In the genomic region with DNA sequence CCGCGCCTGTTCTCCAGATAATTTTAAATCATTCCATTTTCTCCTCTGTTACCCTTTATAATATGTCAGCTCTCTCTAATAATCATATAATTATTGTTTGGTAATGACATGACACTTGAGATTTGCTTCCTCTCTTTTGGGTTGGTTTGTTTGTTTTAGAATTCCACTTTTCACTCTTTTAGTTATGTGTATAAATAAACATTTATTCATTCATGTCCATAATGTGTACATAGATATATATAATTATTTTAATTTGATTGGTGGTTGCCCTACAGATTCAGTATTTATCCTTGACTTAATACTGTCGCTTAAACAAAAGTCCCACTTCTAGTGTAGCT, we compare ENCODE assay signal across 11 cellular contexts.
DNase-seq lines count a peak whose midpoint lies in the region; ATAC-seq and TF ChIP-seq lines count a peak whose summit lies in the region.
"Had no signal": no experiment of that assay in that cellular context is flagged by ENCODE, and none has a peak within 500 bp of the region (broad histone marks: within the 10 kb centered on the region; RNA-seq: fewer than 3 reads in every experiment).

No MANE protein-coding gene starts in this region.

- no peaks in the 10 kb centered on the region for H3K9me3 Mint-ChIP-seq in GM23338
- H3K9me3 Mint-ChIP-seq in activated CD4-positive, alpha-beta T cell treated with anti-CD3 and anti-CD28 coated beads for 36 hours (ENCODE audit: low read depth) = no peaks in the 10 kb centered on the region

- no peaks in the 10 kb centered on the region for H3K9me3 ChIP-seq in SJSA1 (replicated peaks)
- H3K9me3 ChIP-seq: SJCRH30 had no signal

- H3K27me3 ChIP-seq in GM23338 (ENCODE audit: insufficient read depth) (peaks cover 23% of the 10 kb centered on the region), SJSA1 (replicated peaks) (peaks cover 44% of the 10 kb centered on the region), rectal smooth muscle tissue (ENCODE audit: control insufficient read depth, insufficient read depth, low read length) (peaks cover 7% of the 10 kb centered on the region)
- H3K27me3 ChIP-seq: SJCRH30 had no signal

- H3K27ac ChIP-seq in GM23338 (ENCODE audit: low read depth) = no peak overlapping the region
- no peak overlapping the region for H3K27ac ChIP-seq in SJSA1
- no peak overlapping the region for H3K27ac ChIP-seq in rectal smooth muscle tissue (ENCODE audit: low read depth, low read length)
- H3K27ac ChIP-seq: SJCRH30 had no signal

- H3K36me3 ChIP-seq in GM23338 (ENCODE audit: insufficient read depth) = no peaks in the 10 kb centered on the region
- H3K36me3 ChIP-seq in SJSA1 = no peaks in the 10 kb centered on the region
- no peaks in the 10 kb centered on the region for H3K36me3 ChIP-seq in rectal smooth muscle tissue (ENCODE audit: control insufficient read depth, insufficient read depth, low read length)
- H3K36me3 ChIP-seq: SJCRH30 had no signal

- no peak for ATAC-seq in GM23338
- no peak for ATAC-seq in activated CD4-positive, alpha-beta T cell treated with anti-CD3 and anti-CD28 coated beads for 36 hours
- ATAC-seq: left cardiac atrium had no signal

- H2AFZ ChIP-seq in GM23338 = no peak overlapping the region

- no peaks in the 10 kb centered on the region for H3K79me2 ChIP-seq in GM23338 (replicated peaks; ENCODE audit: insufficient read depth)

- H3K4me1 Mint-ChIP-seq in GM23338 = peaks cover 2% of the 10 kb centered on the region; the same call in 1 of the 3 replicates
- peaks cover 6% of the 10 kb centered on the region for H3K4me1 Mint-ChIP-seq in activated CD4-positive, alpha-beta T cell treated with anti-CD3 and anti-CD28 coated beads for 36 hours

- POLR2A ChIA-PET in activated CD4-positive, alpha-beta T cell treated with anti-CD3 and anti-CD28 coated beads for 36 hours (lab: Charles Lee) = no interaction called here

- H3F3A ChIP-seq in GM23338 (replicated peaks; ENCODE audit: low read depth) = no peaks in the 10 kb centered on the region

- H3K4me3 ChIP-seq in GM23338 (peak overlapping the region; percentile 60), SJSA1 (peak overlapping the region; percentile 27), fibroblast of villous mesenchyme (ENCODE audit: low read depth, low read length) (peak overlapping the region; percentile 29), rectal smooth muscle tissue (ENCODE audit: low read length) (peak overlapping the region; percentile 15)
- H3K4me3 ChIP-seq: SJCRH30 had no signal

- no peak for DNase-seq in GM23338 (ENCODE audit: low spot score)
- no peak for DNase-seq in SJSA1 (ENCODE audit: low read depth in 1 of 2, low spot score in 2 of 2)
- no peak for DNase-seq in fibroblast of villous mesenchyme (ENCODE audit: low read depth)
- DNase-seq in NCI-H2107 treated with DMSO at 0.1 percent for 48 hours (lab: John Stamatoyannopoulos, UW; ENCODE audit: unreplicated experiment) = no peak
- DNase-seq in germinal center (ENCODE audit: low spot score) = no peak
- DNase-seq in activated CD4-positive, alpha-beta T cell treated with anti-CD3 and anti-CD28 coated beads for 36 hours = no peak
- no peak for DNase-seq in activated effector memory CD4-positive, alpha-beta T cell treated with anti-CD3 and anti-CD28 coated beads, Interleukin-2, amount 50 U/mL, for 16 hours
- DNase-seq: activated CD4-positive, alpha-beta T cell treated with anti-CD3 and anti-CD28 coated beads, Interleukin-2, amount 50 U/mL, for 4 hours; left cardiac atrium; SJCRH30 had no signal

- H4K20me1 ChIP-seq in GM23338 (replicated peaks; ENCODE audit: insufficient read depth) = no peaks in the 10 kb centered on the region

- H3K9ac ChIP-seq in rectal smooth muscle tissue (ENCODE audit: low read length) = no peak overlapping the region

- no peak overlapping the region for H3K27ac Mint-ChIP-seq in GM23338
- no peak overlapping the region for H3K27ac Mint-ChIP-seq in activated CD4-positive, alpha-beta T cell treated with anti-CD3 and anti-CD28 coated beads for 36 hours

- H3K4me3 Mint-ChIP-seq in GM23338 = peak overlapping the region; percentile 72
- no peak overlapping the region for H3K4me3 Mint-ChIP-seq in activated CD4-positive, alpha-beta T cell treated with anti-CD3 and anti-CD28 coated beads for 36 hours

- CTCF ChIA-PET in activated CD4-positive, alpha-beta T cell treated with anti-CD3 and anti-CD28 coated beads for 36 hours (lab: Charles Lee) = interaction anchor here (0.6 kb wide), 1 partner anchor 1252 kb away, joined by 3 read pairs; no protein-coding TSS in a partner anchor

- peak overlapping the region; percentile 75 for H3K4me2 ChIP-seq in GM23338

- intact Hi-C loops in activated CD4-positive, alpha-beta T cell treated with anti-CD3 and anti-CD28 coated beads for 36 hours (cut with DNase I, micrococcal nuclease) = no loop called here

- H3K9me2 ChIP-seq in GM23338 (ENCODE audit: insufficient read depth) = no peaks in the 10 kb centered on the region

- peaks cover 8% of the 10 kb centered on the region for H3K27me3 Mint-ChIP-seq in GM23338 (ENCODE audit: insufficient read depth, low read depth, poor library complexity)
- peaks cover 50% of the 10 kb centered on the region for H3K27me3 Mint-ChIP-seq in activated CD4-positive, alpha-beta T cell treated with anti-CD3 and anti-CD28 coated beads for 36 hours

- H3K36me3 Mint-ChIP-seq in GM23338 (ENCODE audit: low read depth) = peaks cover 3% of the 10 kb centered on the region; the same call in 1 of the 3 replicates
- no peaks in the 10 kb centered on the region for H3K36me3 Mint-ChIP-seq in activated CD4-positive, alpha-beta T cell treated with anti-CD3 and anti-CD28 coated beads for 36 hours (ENCODE audit: low read depth)

- H3K4me1 ChIP-seq in GM23338 (ENCODE audit: insufficient read depth) = no peaks in the 10 kb centered on the region
- peaks cover 5% of the 10 kb centered on the region for H3K4me1 ChIP-seq in SJSA1 (replicated peaks)
- no peaks in the 10 kb centered on the region for H3K4me1 ChIP-seq in rectal smooth muscle tissue (ENCODE audit: control insufficient read depth, insufficient read depth, low read length)
- H3K4me1 ChIP-seq: SJCRH30 had no signal

- no peak for TF ChIP-seq CTCF in GM23338 (conservative IDR thresholded peaks at IDR 0.05; ENCODE audit: low read depth in 2 of 2)
- no peak for TF ChIP-seq CTCF in fibroblast of villous mesenchyme (IDR thresholded peaks at IDR 0.05; ENCODE audit: insufficient read depth, low read depth, low read length)

TF ChIP-seq in GM23338, 12 proteins besides CTCF, POLR2A, EP300 and RAD21 (continues in another document):
- TF ChIP-seq POLR2AphosphoS5 (IDR thresholded peaks at IDR 0.05; ENCODE audit: low read depth) = no peak
- TF ChIP-seq, protein P1, sequence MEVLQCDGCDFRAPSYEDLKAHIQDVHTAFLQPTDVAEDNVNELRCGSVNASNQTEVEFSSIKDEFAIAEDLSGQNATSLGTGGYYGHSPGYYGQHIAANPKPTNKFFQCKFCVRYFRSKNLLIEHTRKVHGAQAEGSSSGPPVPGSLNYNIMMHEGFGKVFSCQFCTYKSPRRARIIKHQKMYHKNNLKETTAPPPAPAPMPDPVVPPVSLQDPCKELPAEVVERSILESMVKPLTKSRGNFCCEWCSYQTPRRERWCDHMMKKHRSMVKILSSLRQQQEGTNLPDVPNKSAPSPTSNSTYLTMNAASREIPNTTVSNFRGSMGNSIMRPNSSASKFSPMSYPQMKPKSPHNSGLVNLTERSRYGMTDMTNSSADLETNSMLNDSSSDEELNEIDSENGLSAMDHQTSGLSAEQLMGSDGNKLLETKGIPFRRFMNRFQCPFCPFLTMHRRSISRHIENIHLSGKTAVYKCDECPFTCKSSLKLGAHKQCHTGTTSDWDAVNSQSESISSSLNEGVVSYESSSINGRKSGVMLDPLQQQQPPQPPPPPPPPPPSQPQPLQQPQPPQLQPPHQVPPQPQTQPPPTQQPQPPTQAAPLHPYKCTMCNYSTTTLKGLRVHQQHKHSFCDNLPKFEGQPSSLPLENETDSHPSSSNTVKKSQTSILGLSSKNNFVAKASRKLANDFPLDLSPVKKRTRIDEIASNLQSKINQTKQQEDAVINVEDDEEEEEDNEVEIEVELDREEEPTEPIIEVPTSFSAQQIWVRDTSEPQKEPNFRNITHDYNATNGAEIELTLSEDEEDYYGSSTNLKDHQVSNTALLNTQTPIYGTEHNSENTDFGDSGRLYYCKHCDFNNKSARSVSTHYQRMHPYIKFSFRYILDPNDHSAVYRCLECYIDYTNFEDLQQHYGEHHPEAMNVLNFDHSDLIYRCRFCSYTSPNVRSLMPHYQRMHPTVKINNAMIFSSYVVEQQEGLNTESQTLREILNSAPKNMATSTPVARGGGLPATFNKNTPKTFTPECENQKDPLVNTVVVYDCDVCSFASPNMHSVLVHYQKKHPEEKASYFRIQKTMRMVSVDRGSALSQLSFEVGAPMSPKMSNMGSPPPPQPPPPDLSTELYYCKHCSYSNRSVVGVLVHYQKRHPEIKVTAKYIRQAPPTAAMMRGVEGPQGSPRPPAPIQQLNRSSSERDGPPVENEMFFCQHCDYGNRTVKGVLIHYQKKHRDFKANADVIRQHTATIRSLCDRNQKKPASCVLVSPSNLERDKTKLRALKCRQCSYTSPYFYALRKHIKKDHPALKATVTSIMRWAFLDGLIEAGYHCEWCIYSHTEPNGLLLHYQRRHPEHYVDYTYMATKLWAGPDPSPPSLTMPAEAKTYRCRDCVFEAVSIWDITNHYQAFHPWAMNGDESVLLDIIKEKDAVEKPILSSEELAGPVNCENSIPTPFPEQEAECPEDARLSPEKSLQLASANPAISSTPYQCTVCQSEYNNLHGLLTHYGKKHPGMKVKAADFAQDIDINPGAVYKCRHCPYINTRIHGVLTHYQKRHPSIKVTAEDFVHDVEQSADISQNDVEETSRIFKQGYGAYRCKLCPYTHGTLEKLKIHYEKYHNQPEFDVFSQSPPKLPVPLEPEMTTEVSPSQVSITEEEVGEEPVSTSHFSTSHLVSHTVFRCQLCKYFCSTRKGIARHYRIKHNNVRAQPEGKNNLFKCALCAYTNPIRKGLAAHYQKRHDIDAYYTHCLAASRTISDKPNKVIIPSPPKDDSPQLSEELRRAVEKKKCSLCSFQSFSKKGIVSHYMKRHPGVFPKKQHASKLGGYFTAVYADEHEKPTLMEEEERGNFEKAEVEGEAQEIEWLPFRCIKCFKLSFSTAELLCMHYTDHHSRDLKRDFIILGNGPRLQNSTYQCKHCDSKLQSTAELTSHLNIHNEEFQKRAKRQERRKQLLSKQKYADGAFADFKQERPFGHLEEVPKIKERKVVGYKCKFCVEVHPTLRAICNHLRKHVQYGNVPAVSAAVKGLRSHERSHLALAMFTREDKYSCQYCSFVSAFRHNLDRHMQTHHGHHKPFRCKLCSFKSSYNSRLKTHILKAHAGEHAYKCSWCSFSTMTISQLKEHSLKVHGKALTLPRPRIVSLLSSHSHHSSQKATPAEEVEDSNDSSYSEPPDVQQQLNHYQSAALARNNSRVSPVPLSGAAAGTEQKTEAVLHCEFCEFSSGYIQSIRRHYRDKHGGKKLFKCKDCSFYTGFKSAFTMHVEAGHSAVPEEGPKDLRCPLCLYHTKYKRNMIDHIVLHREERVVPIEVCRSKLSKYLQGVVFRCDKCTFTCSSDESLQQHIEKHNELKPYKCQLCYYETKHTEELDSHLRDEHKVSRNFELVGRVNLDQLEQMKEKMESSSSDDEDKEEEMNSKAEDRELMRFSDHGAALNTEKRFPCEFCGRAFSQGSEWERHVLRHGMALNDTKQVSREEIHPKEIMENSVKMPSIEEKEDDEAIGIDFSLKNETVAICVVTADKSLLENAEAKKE (CRISPR knock-in tag; IDR thresholded peaks at IDR 0.05) = no peak
- no peak for TF ChIP-seq NANOG (IDR thresholded peaks at IDR 0.05; ENCODE audit: borderline replicate concordance)
